ENCODE assay signal across 20 cellular contexts in the genomic region with DNA sequence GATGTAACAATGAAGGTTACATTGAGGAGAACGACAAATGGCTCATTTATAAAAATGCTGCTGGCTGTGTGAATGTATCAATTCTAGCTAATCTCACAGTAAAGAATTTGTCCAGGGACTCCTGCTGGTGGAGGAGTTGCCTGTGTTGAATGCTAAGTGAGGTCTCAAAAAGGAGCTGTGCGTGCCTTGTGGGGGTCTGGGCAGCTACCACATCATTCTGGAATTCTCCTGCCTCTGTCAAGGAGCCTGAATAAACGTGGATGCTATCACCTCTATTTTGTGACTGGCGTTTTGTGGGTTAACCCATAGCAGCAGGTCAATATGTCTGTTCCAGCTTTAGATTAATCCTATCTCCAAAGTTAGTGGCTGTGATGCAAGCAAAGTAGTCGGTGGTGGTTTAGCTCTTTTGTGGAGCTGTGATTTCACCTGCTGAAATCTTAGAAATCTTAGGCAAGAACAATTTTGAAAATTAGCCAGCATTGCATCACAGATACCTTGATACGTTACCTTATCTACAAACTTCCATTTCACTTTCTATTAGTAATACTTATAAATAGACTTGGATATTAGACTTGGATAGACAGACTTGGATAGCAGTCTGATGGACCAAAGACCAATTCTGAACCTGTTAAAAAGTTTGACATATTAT.
DNase-seq lines count a peak whose midpoint lies in the region; ATAC-seq and TF ChIP-seq lines count a peak whose summit lies in the region.
"Had no signal": no experiment of that assay in that cellular context is flagged by ENCODE, and none has a peak within 500 bp of the region (broad histone marks: within the 10 kb centered on the region; RNA-seq: fewer than 3 reads in every experiment).

No MANE protein-coding gene starts in this region.

- peak overlapping the region in 7 of 11 experiments; percentile 27 to 99 (median 94); a peak in 8 of 22 replicates for H3K4me2 ChIP-seq in BLaER1 treated with 17β-estradiol and CSF1 and Interleukin-3, amounts not matched to agents 10 nM and 100 nM

- H3K27ac ChIP-seq in BLaER1 treated with 17β-estradiol and CSF1 and Interleukin-3, amounts not matched to agents 10 nM and 100 nM = peak overlapping the region in 1 of 11 experiments; percentile 56; a peak in 1 of 22 replicates
- peak overlapping the region; percentile 100 for H3K27ac ChIP-seq in SJSA1
- H3K27ac ChIP-seq: upper lobe of right lung had no signal

- no peaks in the 10 kb centered on the region for H3K9me3 Mint-ChIP-seq in osteocyte (ENCODE audit: unreplicated experiment)
- H3K9me3 Mint-ChIP-seq: activated naive CD8-positive, alpha-beta T cell treated with anti-CD3 and anti-CD28 coated beads, Interleukin-2, amount 10 ng/mL, durations not matched to agents 7 days and 5 days; naive thymus-derived CD4-positive, alpha-beta T cell had no signal

- H3K4me3 Mint-ChIP-seq in osteocyte (ENCODE audit: unreplicated experiment) = no peak overlapping the region
- H3K4me3 Mint-ChIP-seq: activated CD8-positive, alpha-beta T cell treated with anti-CD3 and anti-CD28 coated beads, Interleukin-2, amount 10 ng/mL, durations not matched to agents 7 days and 5 days; activated naive CD8-positive, alpha-beta T cell treated with anti-CD3 and anti-CD28 coated beads, Interleukin-2, amount 10 ng/mL, durations not matched to agents 7 days and 5 days; IgD-negative memory B cell; naive thymus-derived CD4-positive, alpha-beta T cell had no signal

- H3K36me3 ChIP-seq in BLaER1 treated with 17β-estradiol and CSF1 and Interleukin-3, amounts not matched to agents 10 nM and 100 nM = peaks cover 0 to 100% (median 74%) of the 10 kb centered on the region in 11 experiments; a peak in 14 of 22 replicates
- peaks cover 46% of the 10 kb centered on the region for H3K36me3 ChIP-seq in SJSA1
- H3K36me3 ChIP-seq: upper lobe of right lung had no signal

- no peak overlapping the region for H3K9ac ChIP-seq in BLaER1 treated with 17β-estradiol and CSF1 and Interleukin-3, amounts not matched to agents 10 nM and 100 nM

- TF ChIP-seq CTCF in fibroblast of the aortic adventitia (IDR thresholded peaks at IDR 0.05; ENCODE audit: insufficient read depth, low read length) (peak; percentile 9), osteocyte (IDR thresholded peaks at IDR 0.05) (no peak), GM10266 (IDR thresholded peaks at IDR 0.05; ENCODE audit: control insufficient read depth, insufficient read depth, low read depth, missing control alignments) (no peak)

- H3K27me3 Mint-ChIP-seq in osteocyte (ENCODE audit: unreplicated experiment) = no peaks in the 10 kb centered on the region
- H3K27me3 Mint-ChIP-seq: activated naive CD8-positive, alpha-beta T cell treated with anti-CD3 and anti-CD28 coated beads, Interleukin-2, amount 10 ng/mL, durations not matched to agents 7 days and 5 days; progenitor cell of endocrine pancreas had no signal

- H3K4me1 Mint-ChIP-seq in osteocyte (ENCODE audit: unreplicated experiment) = peaks cover 55% of the 10 kb centered on the region
- H3K4me1 Mint-ChIP-seq: IgD-negative memory B cell had no signal

- no peak for ATAC-seq in HG03025 (IDR thresholded peaks at IDR 0.05; ENCODE audit: low FRiP score, unreplicated experiment)
- ATAC-seq: activated CD8-positive, alpha-beta T cell treated with anti-CD3 and anti-CD28 coated beads, Interleukin-2, amount 10 ng/mL, durations not matched to agents 7 days and 5 days; naive thymus-derived CD4-positive, alpha-beta T cell; upper lobe of right lung had no signal

- peaks cover 0 to 20% (median 0%) of the 10 kb centered on the region in 11 experiments; a peak in 4 of 22 replicates for H3K27me3 ChIP-seq in BLaER1 treated with 17β-estradiol and CSF1 and Interleukin-3, amounts not matched to agents 10 nM and 100 nM
- no peaks in the 10 kb centered on the region for H3K27me3 ChIP-seq in SJSA1 (replicated peaks)
- H3K27me3 ChIP-seq: upper lobe of right lung had no signal

- H3K4me3 ChIP-seq in BLaER1 treated with 17β-estradiol and CSF1 and Interleukin-3, amounts not matched to agents 10 nM and 100 nM = no peak overlapping the region
- H3K4me3 ChIP-seq in SJSA1 (no peak overlapping the region), fibroblast of the aortic adventitia (ENCODE audit: low read depth, low read length) (no peak overlapping the region)
- H3K4me3 ChIP-seq: upper lobe of right lung had no signal

- peaks cover 13% of the 10 kb centered on the region for H3K36me3 Mint-ChIP-seq in osteocyte (ENCODE audit: unreplicated experiment)
- H3K36me3 Mint-ChIP-seq: activated naive CD8-positive, alpha-beta T cell treated with anti-CD3 and anti-CD28 coated beads, Interleukin-2, amount 10 ng/mL, durations not matched to agents 7 days and 5 days; IgD-negative memory B cell; naive thymus-derived CD4-positive, alpha-beta T cell had no signal

- H3K27ac Mint-ChIP-seq in osteocyte (ENCODE audit: unreplicated experiment) = peak overlapping the region; percentile 95
- H3K27ac Mint-ChIP-seq: activated CD8-positive, alpha-beta T cell treated with anti-CD3 and anti-CD28 coated beads, Interleukin-2, amount 10 ng/mL, durations not matched to agents 7 days and 5 days; activated naive CD8-positive, alpha-beta T cell treated with anti-CD3 and anti-CD28 coated beads, Interleukin-2, amount 10 ng/mL, durations not matched to agents 7 days and 5 days; IgD-negative memory B cell; naive thymus-derived CD4-positive, alpha-beta T cell had no signal

- DNase-seq in SJSA1 (ENCODE audit: low read depth in 1 of 2, low spot score in 2 of 2) = no peak
- peak; percentile 38 for DNase-seq in fibroblast of the aortic adventitia (ENCODE audit: low read depth)
- DNase-seq in osteocyte (ENCODE audit: extremely low spot score, unreplicated experiment) = no peak
- no peak for DNase-seq in stimulated activated CD4-positive, alpha-beta T cell treated with anti-CD3 and anti-CD28 coated beads, Interleukin-4, amount 100 ng/mL, for 1 hour
- DNase-seq in GM10266 (ENCODE audit: extremely low spot score) = no peak
- no peak for DNase-seq in DMS 273 (lab: John Stamatoyannopoulos, UW; ENCODE audit: unreplicated experiment)
- DNase-seq: activated CD4-positive, CD25-positive, alpha-beta regulatory T cell; activated CD8-positive, alpha-beta T cell treated with anti-CD3 and anti-CD28 coated beads, Interleukin-2, amount 10 ng/mL, durations not matched to agents 7 days and 5 days; activated naive CD8-positive, alpha-beta T cell treated with anti-CD3 and anti-CD28 coated beads, Interleukin-2, amount 10 ng/mL, durations not matched to agents 7 days and 5 days; central memory CD4-positive, alpha-beta T cell; effector CD8-positive, alpha-beta T cell; naive thymus-derived CD4-positive, alpha-beta T cell; NCI-H187 treated with DMSO at 0.1 percent for 48 hours; stimulated activated naive CD4-positive, alpha-beta T cell; T-helper 2 cell; upper lobe of right lung had no signal

- H3K4me1 ChIP-seq in BLaER1 treated with 17β-estradiol and CSF1 and Interleukin-3, amounts not matched to agents 10 nM and 100 nM = peaks cover 22 to 100% (median 72%) of the 10 kb centered on the region in 10 experiments
- peaks cover 56% of the 10 kb centered on the region for H3K4me1 ChIP-seq in SJSA1 (replicated peaks)

- peaks cover 0 to 90% (median 0%) of the 10 kb centered on the region in 11 experiments; a peak in 7 of 22 replicates for H4K20me1 ChIP-seq in BLaER1 treated with 17β-estradiol and CSF1 and Interleukin-3, amounts not matched to agents 10 nM and 100 nM

- H3K9me3 ChIP-seq in BLaER1 treated with 17β-estradiol and CSF1 and Interleukin-3, amounts not matched to agents 10 nM and 100 nM (replicated peaks in 1 of 11) = no peaks in the 10 kb centered on the region
- H3K9me3 ChIP-seq in SJSA1 (replicated peaks) = no peaks in the 10 kb centered on the region
- H3K9me3 ChIP-seq: upper lobe of right lung had no signal
